Comparison of ENCODE assay signal across 3 cellular contexts in the genomic region with DNA sequence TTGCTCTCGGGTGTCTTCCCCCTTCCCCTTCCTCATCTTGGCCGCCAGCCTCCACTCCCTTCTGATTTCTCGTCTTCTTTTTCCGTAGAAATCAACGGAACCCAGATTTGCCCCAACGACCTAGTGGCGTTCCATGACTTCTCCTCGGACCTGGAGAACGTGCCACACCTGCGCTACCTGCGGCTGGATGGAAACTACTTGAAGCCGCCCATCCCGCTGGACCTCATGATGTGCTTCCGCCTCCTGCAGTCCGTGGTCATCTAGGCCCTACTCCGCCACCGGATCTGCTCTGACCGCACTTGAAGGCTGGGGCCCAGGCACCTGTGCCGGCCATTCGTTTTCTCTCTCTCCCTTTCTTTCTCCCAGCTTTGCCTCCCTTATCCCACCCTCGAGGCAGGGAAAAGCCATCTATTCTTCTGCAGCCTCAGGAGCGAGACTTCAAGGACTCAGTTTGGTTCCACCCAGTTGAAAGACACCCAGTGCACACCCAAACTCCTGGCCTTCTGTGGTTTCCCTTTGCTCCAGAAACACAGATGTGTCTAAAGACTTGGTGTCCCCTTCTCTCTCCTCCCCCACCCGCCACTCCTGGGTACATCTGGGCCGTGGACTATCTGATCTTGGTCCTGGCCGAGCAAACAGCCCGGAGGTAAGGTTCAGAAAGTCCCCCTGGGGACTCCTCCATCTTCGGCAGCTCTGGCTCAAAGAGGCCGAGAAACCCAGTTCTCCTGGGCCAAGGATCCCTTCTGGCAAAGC.
TF ChIP-seq lines count a peak whose summit lies in the region.

No MANE protein-coding gene starts in this region.

TF ChIP-seq in SK-N-SH, 30 proteins besides CTCF, POLR2A, EP300 and RAD21:
- TF ChIP-seq TAF1 (IDR thresholded peaks at IDR 0.05; ENCODE audit: borderline replicate concordance, low read depth, low read length) (no peak), YY1 (IDR thresholded peaks at IDR 0.05; ENCODE audit: low read depth) (no peak), RCOR1 (IDR thresholded peaks at IDR 0.05; ENCODE audit: low read length) (no peak)
- TF ChIP-seq, protein P1, sequence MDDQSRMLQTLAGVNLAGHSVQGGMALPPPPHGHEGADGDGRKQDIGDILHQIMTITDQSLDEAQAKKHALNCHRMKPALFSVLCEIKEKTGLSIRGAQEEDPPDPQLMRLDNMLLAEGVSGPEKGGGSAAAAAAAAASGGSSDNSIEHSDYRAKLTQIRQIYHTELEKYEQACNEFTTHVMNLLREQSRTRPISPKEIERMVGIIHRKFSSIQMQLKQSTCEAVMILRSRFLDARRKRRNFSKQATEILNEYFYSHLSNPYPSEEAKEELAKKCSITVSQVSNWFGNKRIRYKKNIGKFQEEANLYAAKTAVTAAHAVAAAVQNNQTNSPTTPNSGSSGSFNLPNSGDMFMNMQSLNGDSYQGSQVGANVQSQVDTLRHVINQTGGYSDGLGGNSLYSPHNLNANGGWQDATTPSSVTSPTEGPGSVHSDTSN (IDR thresholded peaks at IDR 0.05) = no peak
- TF ChIP-seq, protein P2, sequence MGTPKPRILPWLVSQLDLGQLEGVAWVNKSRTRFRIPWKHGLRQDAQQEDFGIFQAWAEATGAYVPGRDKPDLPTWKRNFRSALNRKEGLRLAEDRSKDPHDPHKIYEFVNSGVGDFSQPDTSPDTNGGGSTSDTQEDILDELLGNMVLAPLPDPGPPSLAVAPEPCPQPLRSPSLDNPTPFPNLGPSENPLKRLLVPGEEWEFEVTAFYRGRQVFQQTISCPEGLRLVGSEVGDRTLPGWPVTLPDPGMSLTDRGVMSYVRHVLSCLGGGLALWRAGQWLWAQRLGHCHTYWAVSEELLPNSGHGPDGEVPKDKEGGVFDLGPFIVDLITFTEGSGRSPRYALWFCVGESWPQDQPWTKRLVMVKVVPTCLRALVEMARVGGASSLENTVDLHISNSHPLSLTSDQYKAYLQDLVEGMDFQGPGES (IDR thresholded peaks at IDR 0.05; ENCODE audit: low read depth, low read length) = no peak
- TF ChIP-seq, protein P3, sequence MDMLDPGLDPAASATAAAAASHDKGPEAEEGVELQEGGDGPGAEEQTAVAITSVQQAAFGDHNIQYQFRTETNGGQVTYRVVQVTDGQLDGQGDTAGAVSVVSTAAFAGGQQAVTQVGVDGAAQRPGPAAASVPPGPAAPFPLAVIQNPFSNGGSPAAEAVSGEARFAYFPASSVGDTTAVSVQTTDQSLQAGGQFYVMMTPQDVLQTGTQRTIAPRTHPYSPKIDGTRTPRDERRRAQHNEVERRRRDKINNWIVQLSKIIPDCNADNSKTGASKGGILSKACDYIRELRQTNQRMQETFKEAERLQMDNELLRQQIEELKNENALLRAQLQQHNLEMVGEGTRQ (IDR thresholded peaks at IDR 0.05; ENCODE audit: borderline replicate concordance, low read depth, low read length) = no peak
TF ChIP-seq in SK-N-SH: peak in this region for 0.

TF ChIP-seq in SK-N-SH treated with all-trans-retinoic acid at 6 μM for 48 hours, 23 proteins besides CTCF, POLR2A, EP300 and RAD21:
- TF ChIP-seq, protein P4, sequence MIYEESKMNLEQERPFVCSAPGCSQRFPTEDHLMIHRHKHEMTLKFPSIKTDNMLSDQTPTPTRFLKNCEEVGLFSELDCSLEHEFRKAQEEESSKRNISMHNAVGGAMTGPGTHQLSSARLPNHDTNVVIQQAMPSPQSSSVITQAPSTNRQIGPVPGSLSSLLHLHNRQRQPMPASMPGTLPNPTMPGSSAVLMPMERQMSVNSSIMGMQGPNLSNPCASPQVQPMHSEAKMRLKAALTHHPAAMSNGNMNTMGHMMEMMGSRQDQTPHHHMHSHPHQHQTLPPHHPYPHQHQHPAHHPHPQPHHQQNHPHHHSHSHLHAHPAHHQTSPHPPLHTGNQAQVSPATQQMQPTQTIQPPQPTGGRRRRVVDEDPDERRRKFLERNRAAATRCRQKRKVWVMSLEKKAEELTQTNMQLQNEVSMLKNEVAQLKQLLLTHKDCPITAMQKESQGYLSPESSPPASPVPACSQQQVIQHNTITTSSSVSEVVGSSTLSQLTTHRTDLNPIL (CRISPR knock-in tag; IDR thresholded peaks at IDR 0.05; ENCODE audit: low read depth) = no peak
- TF ChIP-seq CSDC2 (CRISPR knock-in tag; IDR thresholded peaks at IDR 0.05) (no peak), ZNF8 (CRISPR knock-in tag; IDR thresholded peaks at IDR 0.05) (no peak)

TF ChIP-seq in K562, 482 proteins besides CTCF, POLR2A, EP300 and RAD21:
- TF ChIP-seq, protein P5, sequence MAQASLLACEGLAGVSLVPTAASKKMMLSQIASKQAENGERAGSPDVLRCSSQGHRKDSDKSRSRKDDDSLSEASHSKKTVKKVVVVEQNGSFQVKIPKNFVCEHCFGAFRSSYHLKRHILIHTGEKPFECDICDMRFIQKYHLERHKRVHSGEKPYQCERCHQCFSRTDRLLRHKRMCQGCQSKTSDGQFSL (CRISPR knock-in tag; IDR thresholded peaks at IDR 0.05) = 0 out of 2 replicates have a peak, but pooled peaks have one; percentile 16
- TF ChIP-seq, protein P5 (tag; IDR thresholded peaks at IDR 0.05) = no peak
- 0 out of 2 replicates have a peak, but pooled peaks have one; percentile 3 for TF ChIP-seq XRCC5 (IDR thresholded peaks at IDR 0.05; ENCODE audit: low read depth, low read length)
- TF ChIP-seq RBM15 (IDR thresholded peaks at IDR 0.05; ENCODE audit: insufficient read depth, low read length) = no peak
- TF ChIP-seq ZNF717 (CRISPR knock-in tag; IDR thresholded peaks at IDR 0.05) = 0 out of 2 replicates have a peak, but pooled peaks have one; percentile 17
- TF ChIP-seq ELF1 (tag; IDR thresholded peaks at IDR 0.05) = no peak
- no peak for TF ChIP-seq PHB (CRISPR knock-in tag; IDR thresholded peaks at IDR 0.05)
